26 cellular contexts compared by ENCODE assay signal in the genomic region with DNA sequence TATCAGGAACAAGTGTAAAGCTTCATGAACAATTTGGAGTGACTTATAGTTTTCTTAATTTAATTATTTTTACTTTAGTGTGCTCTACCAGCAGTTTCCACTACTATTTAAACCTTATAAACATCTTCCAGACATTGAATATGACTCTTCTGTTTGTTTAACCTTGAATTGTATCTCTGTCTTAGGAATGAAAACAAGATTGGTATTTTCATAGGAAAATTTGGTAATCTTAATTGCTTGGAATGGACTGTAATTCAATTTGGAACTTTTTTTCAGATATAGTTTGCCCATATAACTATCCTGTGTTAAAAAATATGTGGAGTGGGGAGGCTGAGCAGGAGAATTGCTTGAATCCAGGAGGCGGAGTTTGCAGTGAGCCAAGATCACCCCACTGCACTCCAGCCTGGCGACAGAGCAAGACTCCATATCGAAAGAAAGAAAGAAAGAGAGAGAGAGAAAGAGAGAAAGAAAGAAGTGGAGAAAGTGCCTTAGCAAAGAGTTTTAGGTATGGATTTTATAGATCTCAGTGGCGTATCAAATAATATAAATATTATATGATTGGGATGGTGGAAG.
"Had no signal": no experiment of that assay in that cellular context is flagged by ENCODE, and none has a peak within 500 bp of the region (broad histone marks: within the 10 kb centered on the region; RNA-seq: fewer than 3 reads in every experiment).

No MANE protein-coding gene starts in this region.

- H3K4me1 ChIP-seq: lower lobe of right lung, parathyroid adenoma, right lobe of liver had no signal

- H3K27me3 Mint-ChIP-seq: effector memory CD8-positive, alpha-beta T cell; progenitor cell of endocrine pancreas; stimulated activated naive CD8-positive, alpha-beta T cell treated with anti-CD3 and anti-CD28 coated beads, Interleukin-15, amount 100 ng/mL, for 72 hours; type B pancreatic cell had no signal

- H3K9ac ChIP-seq: parathyroid adenoma had no signal

- DNase-seq: cortex of kidney; effector memory CD8-positive, alpha-beta T cell; erythroblast; esophagus squamous epithelium; immature natural killer cell; left ventricle myocardium superior; lower lobe of right lung; natural killer cell; right lobe of liver; small intestine; stimulated activated CD4-positive, alpha-beta T cell treated with anti-CD3 and anti-CD28 coated beads, Interleukin-12 subunit alpha, Interleukin-12 subunit beta, amount 100 ng/mL, for 4 hours; stimulated activated CD4-positive, alpha-beta T cell treated with anti-CD3 and anti-CD28 coated beads, Interleukin-1b, Interleukin-23, amount 100 ng/mL, for 48 hours; stimulated activated CD4-positive, alpha-beta T cell treated with anti-CD3 and anti-CD28 coated beads, Interleukin-4, amount 100 ng/mL, for 1 hour; stimulated activated CD8-positive, alpha-beta memory T cell treated with anti-CD3 and anti-CD28 coated beads, Interleukin-4, amount 100 ng/mL, for 48 hours; stimulated activated naive CD4-positive, alpha-beta T cell; stimulated activated naive CD8-positive, alpha-beta T cell treated with anti-CD3 and anti-CD28 coated beads, Interleukin-15, amount 100 ng/mL, for 72 hours; tibial artery had no signal

- H3K27me3 ChIP-seq: esophagus squamous epithelium, neutrophil, right lobe of liver, suprapubic skin, tibial artery had no signal

- H3K4me3 Mint-ChIP-seq: effector memory CD8-positive, alpha-beta T cell; immature natural killer cell; natural killer cell; neural crest cell; stimulated activated naive CD8-positive, alpha-beta T cell treated with anti-CD3 and anti-CD28 coated beads, Interleukin-15, amount 100 ng/mL, for 72 hours; type B pancreatic cell had no signal

- FAIRE-seq: endometrium, frontal cortex, keratinocyte had no signal

- H3K9me3 ChIP-seq: esophagus squamous epithelium, lower lobe of right lung, neutrophil, right lobe of liver, suprapubic skin, tibial artery had no signal

- H3K27ac Mint-ChIP-seq: effector memory CD8-positive, alpha-beta T cell; immature natural killer cell; natural killer cell; progenitor cell of endocrine pancreas; stimulated activated naive CD8-positive, alpha-beta T cell treated with anti-CD3 and anti-CD28 coated beads, Interleukin-15, amount 100 ng/mL, for 72 hours; type B pancreatic cell had no signal

- H3K36me3 Mint-ChIP-seq: immature natural killer cell, natural killer cell, type B pancreatic cell had no signal

- H3K9me3 Mint-ChIP-seq: natural killer cell; neural crest cell; stimulated activated naive CD8-positive, alpha-beta T cell treated with anti-CD3 and anti-CD28 coated beads, Interleukin-15, amount 100 ng/mL, for 72 hours; type B pancreatic cell had no signal

- H3K79me2 ChIP-seq: parathyroid adenoma had no signal

- H2AFZ ChIP-seq: parathyroid adenoma had no signal

- H3K4me3 ChIP-seq: esophagus squamous epithelium, lower lobe of right lung, right lobe of liver, suprapubic skin, tibial artery had no signal

- H3K27ac ChIP-seq: esophagus squamous epithelium, lower lobe of right lung, neutrophil, parathyroid adenoma, right lobe of liver, suprapubic skin, tibial artery had no signal

- ATAC-seq: effector memory CD8-positive, alpha-beta T cell; left ventricle myocardium superior; lower lobe of right lung; natural killer cell; right lobe of liver; stimulated activated naive CD8-positive, alpha-beta T cell treated with anti-CD3 and anti-CD28 coated beads, Interleukin-15, amount 100 ng/mL, for 72 hours had no signal
